8 cellular contexts compared by ENCODE assay signal in the genomic region with DNA sequence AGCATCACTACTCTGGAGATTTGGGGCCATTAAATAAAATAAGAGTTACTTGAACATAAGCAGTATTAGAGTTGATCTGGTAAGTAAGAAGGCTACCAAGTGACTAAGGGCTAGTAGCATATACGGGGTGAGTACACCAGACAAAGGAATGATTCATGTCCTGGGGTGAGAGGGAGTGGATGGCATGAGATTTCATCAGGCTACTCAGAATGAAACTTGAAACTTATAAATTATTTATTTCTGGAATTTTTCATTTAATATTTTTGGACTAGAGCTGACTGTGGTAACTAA. TPM values are rescaled to one million over a fixed set of nuclear protein-coding genes. Genes with fewer than 3 reads are reported as not detected.
A peak's percentile ranks its signal among the peaks of the same experiment; 100 is the strongest.
DNase-seq lines count a peak whose midpoint lies in the region; ATAC-seq and TF ChIP-seq lines count a peak whose summit lies in the region.

No MANE protein-coding gene starts in this region.

- peak overlapping the region; percentile 100 for H3K27ac Mint-ChIP-seq in CD4-positive, alpha-beta T cell
- peak overlapping the region; percentile 92 to 98 for H3K27ac Mint-ChIP-seq in natural killer cell treated with Interleukin-12 subunit alpha and Interleukin-12 subunit beta and Interleukin-15 and Interleukin-18, amount 100 ng/mL, for 72 hours

- peaks cover 89% of the 10 kb centered on the region for H3K36me3 Mint-ChIP-seq in CD4-positive, alpha-beta T cell (ENCODE audit: low read depth)
- H3K36me3 Mint-ChIP-seq in natural killer cell treated with Interleukin-12 subunit alpha and Interleukin-12 subunit beta and Interleukin-15 and Interleukin-18, amount 100 ng/mL, for 72 hours = peaks cover 26% of the 10 kb centered on the region

- H3K79me2 ChIP-seq in MM.1S (ENCODE audit: low read length) (no peaks in the 10 kb centered on the region), mammary epithelial cell (ENCODE audit: insufficient read depth, low read length) (peaks cover 67% of the 10 kb centered on the region)

- H3K27me3 ChIP-seq in CD4-positive, alpha-beta T cell (ENCODE audit: control insufficient read depth, insufficient read depth, low read length) = no peaks in the 10 kb centered on the region
- H3K27me3 ChIP-seq in MM.1S (replicated peaks; ENCODE audit: insufficient read depth, low read length) (no peaks in the 10 kb centered on the region), mammary epithelial cell (ENCODE audit: insufficient read depth, low read length) (no peaks in the 10 kb centered on the region)

- CTCF ChIA-PET in CD4-positive, alpha-beta T cell (lab: Charles Lee) = interaction anchor here (0.7 to 1.4 kb wide), 2 partner anchors 31 to 68 kb away, joined by 3 to 5 read pairs; no protein-coding TSS in a partner anchor
- CTCF ChIA-PET in mammary epithelial cell (lab: Charles Lee; ENCODE audit: low non-redundant PET) = no interaction called here

- 0% methylated on average over 1 of the region's 1 CpG for WGBS in mammary epithelial cell (ENCODE audit: low coverage, missing lambda C conversion rate)

- no peak for TF ChIP-seq CTCF in CD4-positive, alpha-beta T cell (IDR thresholded peaks at IDR 0.05)
- TF ChIP-seq CTCF in MM.1S (IDR thresholded peaks at IDR 0.05; ENCODE audit: low read length) (no peak), mammary epithelial cell (conservative IDR thresholded peaks at IDR 0.05 in 1 of 2, IDR thresholded peaks at IDR 0.05 in 1 of 2; ENCODE audit: extremely low read depth in 1 of 2, insufficient read depth in 1 of 2, low read depth in 1 of 2, low read length in 2 of 2) (no peak)

- H3K36me3 ChIP-seq in MM.1S (replicated peaks; ENCODE audit: insufficient read depth, low read length) (no peaks in the 10 kb centered on the region), mammary epithelial cell (ENCODE audit: insufficient read depth, low read length) (peaks cover 13% of the 10 kb centered on the region)

- dilution Hi-C loops in mammary epithelial cell (cut with HindIII; ENCODE audit: low sequenced_read_pairs) = no loop called here

- H2AFZ ChIP-seq in MM.1S (ENCODE audit: low read length) = no peak overlapping the region
- no peak overlapping the region for H2AFZ ChIP-seq in mammary epithelial cell (ENCODE audit: low read depth, low read length)

- in situ Hi-C loops in mammary epithelial cell (cut with MboI; ENCODE audit: low sequenced_read_pairs in 2 of 2) = no loop called here

- H3K27ac ChIP-seq in CD4-positive, alpha-beta T cell (ENCODE audit: low read depth, low read length) = peak overlapping the region; percentile 99
- H3K27ac ChIP-seq in MM.1S (ENCODE audit: low read length) (no peak overlapping the region), mammary epithelial cell (ENCODE audit: insufficient read depth, low read depth, low read length) (peak overlapping the region; percentile 100)

- peaks cover 12% of the 10 kb centered on the region for H3K4me1 ChIP-seq in MM.1S (ENCODE audit: low read length)
- peaks cover 13% of the 10 kb centered on the region for H3K4me1 ChIP-seq in mammary epithelial cell (ENCODE audit: insufficient read depth, low read length)

- peak overlapping the region; percentile 99 for H3K4me3 Mint-ChIP-seq in CD4-positive, alpha-beta T cell
- peak overlapping the region; percentile 96 for H3K4me3 Mint-ChIP-seq in natural killer cell treated with Interleukin-12 subunit alpha and Interleukin-12 subunit beta and Interleukin-15 and Interleukin-18, amount 100 ng/mL, for 72 hours

- H3F3A ChIP-seq in MM.1S (ENCODE audit: insufficient read depth, low read length) = peaks cover 37% of the 10 kb centered on the region

- H3K4me3 ChIP-seq in MM.1S (ENCODE audit: low read length) (peak overlapping the region; percentile 76; the same call in 1 of the 2 replicates), mammary epithelial cell (replicated peaks in 1 of 3; ENCODE audit: insufficient read depth in 1 of 3, low read depth in 2 of 3, low read length in 3 of 3) (peak overlapping the region; percentile 24 to 71 (median 43))

- H3K4me2 ChIP-seq in MM.1S (ENCODE audit: low read depth, low read length) = peak overlapping the region; percentile 94
- peak overlapping the region; percentile 93 for H3K4me2 ChIP-seq in mammary epithelial cell (ENCODE audit: insufficient read depth, low read depth, low read length)

- intact Hi-C loops in CD4-positive, alpha-beta T cell (cut with DNase I, micrococcal nuclease) = loop anchor here (2.0 to 10.0 kb wide), 5 partner anchors 66 to 500 kb away; a partner anchor contains a TSS
- intact Hi-C loops in mammary epithelial cell (cut with micrococcal nuclease) = loop anchor here (2.0 to 10.0 kb wide), 4 partner anchors 102 to 288 kb away; a partner anchor contains a TSS
- intact Hi-C loops in posterior cingulate gyrus (cut with DNase I) = no loop called here

- no peaks in the 10 kb centered on the region for H3K9me2 ChIP-seq in MM.1S (replicated peaks; ENCODE audit: insufficient read depth, low read length)

- H3K27me3 Mint-ChIP-seq in CD4-positive, alpha-beta T cell = no peaks in the 10 kb centered on the region
- H3K27me3 Mint-ChIP-seq in natural killer cell treated with Interleukin-12 subunit alpha and Interleukin-12 subunit beta and Interleukin-15 and Interleukin-18, amount 100 ng/mL, for 72 hours = no peaks in the 10 kb centered on the region

- H3K9ac ChIP-seq in MM.1S (ENCODE audit: low read length) = no peak overlapping the region
- H3K9ac ChIP-seq in mammary epithelial cell (ENCODE audit: insufficient read depth, low read length) = peak overlapping the region; percentile 77

- peaks cover 63% of the 10 kb centered on the region for H3K4me1 Mint-ChIP-seq in CD4-positive, alpha-beta T cell (ENCODE audit: low read depth)
- peaks cover 65 to 71% of the 10 kb centered on the region in 2 donors for H3K4me1 Mint-ChIP-seq in natural killer cell treated with Interleukin-12 subunit alpha and Interleukin-12 subunit beta and Interleukin-15 and Interleukin-18, amount 100 ng/mL, for 72 hours (ENCODE audit: low read depth in 2 of 2)

- no peak for DNase-seq in CD4-positive, alpha-beta T cell
- DNase-seq in MM.1S = no peak
- peak; percentile 92 for DNase-seq in mammary epithelial cell
- DNase-seq in natural killer cell treated with Interleukin-12 subunit alpha and Interleukin-12 subunit beta and Interleukin-15 and Interleukin-18, amount 100 ng/mL, for 72 hours (ENCODE audit: low spot score) = no peak
- no peak for DNase-seq in superior temporal gyrus (ENCODE audit: extremely low spot score)
- DNase-seq in DMS79 (lab: John Stamatoyannopoulos, UW) = no peak
- DNase-seq in posterior cingulate gyrus = no peak
- DNase-seq in SIG-M5 treated with dmso at 0.1 percent for 504 hours (lab: John Stamatoyannopoulos, UW; ENCODE audit: unreplicated experiment) = no peak

- no peaks in the 10 kb centered on the region for H3K9me3 Mint-ChIP-seq in CD4-positive, alpha-beta T cell
- H3K9me3 Mint-ChIP-seq in natural killer cell treated with Interleukin-12 subunit alpha and Interleukin-12 subunit beta and Interleukin-15 and Interleukin-18, amount 100 ng/mL, for 72 hours = no peaks in the 10 kb centered on the region

- no peaks in the 10 kb centered on the region for H4K20me1 ChIP-seq in MM.1S (ENCODE audit: insufficient read depth, low read length)
- no peaks in the 10 kb centered on the region for H4K20me1 ChIP-seq in mammary epithelial cell (ENCODE audit: insufficient read depth, low read length)

- no peaks in the 10 kb centered on the region for H3K9me3 ChIP-seq in CD4-positive, alpha-beta T cell (ENCODE audit: control insufficient read depth, low read length)
- no peaks in the 10 kb centered on the region for H3K9me3 ChIP-seq in MM.1S (replicated peaks; ENCODE audit: insufficient read depth, low read length)
- no peaks in the 10 kb centered on the region for H3K9me3 ChIP-seq in mammary epithelial cell (replicated peaks; ENCODE audit: insufficient read depth, low read length)

- BruUV-seq in mammary epithelial cell (replicated peaks; lab: Mats Ljungman, UMichigan) = no TSS peak

- POLR2A ChIA-PET in CD4-positive, alpha-beta T cell (lab: Charles Lee) = interaction anchor here (1.0 to 10.9 kb wide), 8 partner anchors 10 to 334 kb away, joined by 4 to 440 read pairs (median 54); a partner anchor contains a TSS

- ATAC-seq in CD4-positive, alpha-beta T cell (ENCODE audit: poor library complexity) = no peak
- peak; percentile 43 to 46 for ATAC-seq in natural killer cell treated with Interleukin-12 subunit alpha and Interleukin-12 subunit beta and Interleukin-15 and Interleukin-18, amount 100 ng/mL, for 72 hours

RNA-seq across cellular contexts. Expression of a gene that starts 2.3 kb away (rescaled TPM):
- total RNA-seq in CD4-positive, alpha-beta T cell = 10 to 100 TPM; 28.5 to 32.7 TPM
- 100 to 1,000 TPM; 131 to 154 TPM for total RNA-seq in mammary epithelial cell
- polyA plus RNA-seq in mammary epithelial cell = 29.6 TPM
- 80.7 TPM for polyA minus RNA-seq in mammary epithelial cell
- 10 to 100 TPM; 29.0 to 46.7 TPM for total RNA-seq in natural killer cell treated with Interleukin-12 subunit alpha and Interleukin-12 subunit beta and Interleukin-15 and Interleukin-18, amount 100 ng/mL, for 72 hours

RNA-seq across cellular contexts. Expression of a gene that starts 50.9 kb away (rescaled TPM):
- not detected for total RNA-seq in CD4-positive, alpha-beta T cell
- not detected for total RNA-seq in mammary epithelial cell
- polyA plus RNA-seq in mammary epithelial cell = not detected
- not detected for polyA minus RNA-seq in mammary epithelial cell
- total RNA-seq in natural killer cell treated with Interleukin-12 subunit alpha and Interleukin-12 subunit beta and Interleukin-15 and Interleukin-18, amount 100 ng/mL, for 72 hours = not detected
